ENCODE assay signal across 22 cellular contexts in genomic region chr20:20895537-20895936, GRCh38.
"Had no signal": no experiment of that assay in that cellular context is flagged by ENCODE, and none has a peak within 500 bp of the region (broad histone marks: within the 10 kb centered on the region; RNA-seq: fewer than 3 reads in every experiment).

No MANE protein-coding gene starts in this region.

- DNase-seq: cortex of kidney; dorsolateral prefrontal cortex; effector CD8-positive, alpha-beta T cell; heart right ventricle; islet precursor cell; left cardiac atrium; mesenchymal stem cell; midbrain; retina; spleen; stimulated activated CD4-positive, alpha-beta T cell treated with anti-CD3 and anti-CD28 coated beads, Interleukin-15, amount 100 ng/mL, for 24 hours; stimulated activated CD4-positive, alpha-beta T cell treated with anti-CD3 and anti-CD28 coated beads, Interleukin-1b, Interleukin-23, amount 100 ng/mL, for 48 hours; stimulated activated CD4-positive, alpha-beta T cell treated with anti-CD3 and anti-CD28 coated beads, Interleukin-4, amount 100 ng/mL, for 24 hours; tibial artery; uterus had no signal

- H3K36me3 Mint-ChIP-seq: stimulated activated memory B cell treated with anti-CD40 and anti-IgM and Interleukin-4, amounts not matched to agents 10 μg/mL and 1 μg/mL and 100 μg/mL, for 72 hours had no signal

- H3K79me2 ChIP-seq: parathyroid adenoma had no signal

- H3K4me3 Mint-ChIP-seq: nephron; stimulated activated memory B cell treated with anti-CD40 and anti-IgM and Interleukin-4, amounts not matched to agents 10 μg/mL and 1 μg/mL and 100 μg/mL, for 72 hours; stimulated activated naive CD8-positive, alpha-beta T cell treated with anti-CD3 and anti-CD28 coated beads, Interleukin-15, Interleukin-2, amounts not matched to agents 100 ng/mL and 50 ng/mL, for 24 hours had no signal

- H2AFZ ChIP-seq: parathyroid adenoma had no signal

- H3K27ac Mint-ChIP-seq: nephron; stimulated activated memory B cell treated with anti-CD40 and anti-IgM and Interleukin-4, amounts not matched to agents 10 μg/mL and 1 μg/mL and 100 μg/mL, for 72 hours; stimulated activated naive CD8-positive, alpha-beta T cell treated with anti-CD3 and anti-CD28 coated beads, Interleukin-15, Interleukin-2, amounts not matched to agents 100 ng/mL and 50 ng/mL, for 24 hours had no signal

- H3K9me3 ChIP-seq: prostate gland, spleen, tibial artery, upper lobe of left lung, uterus had no signal

- H3K9me3 Mint-ChIP-seq: stimulated activated naive CD8-positive, alpha-beta T cell treated with anti-CD3 and anti-CD28 coated beads, Interleukin-15, Interleukin-2, amounts not matched to agents 100 ng/mL and 50 ng/mL, for 24 hours had no signal

- H3K4me3 ChIP-seq: dorsolateral prefrontal cortex, heart right ventricle, lung, prostate gland, spleen, tibial artery, upper lobe of left lung, uterus had no signal

- H3K27ac ChIP-seq: dorsolateral prefrontal cortex, heart right ventricle, parathyroid adenoma, prostate gland, spleen, tibial artery, upper lobe of left lung, uterus had no signal

- H3K27me3 ChIP-seq: tibial artery, upper lobe of left lung, uterus had no signal

- H3K4me1 Mint-ChIP-seq: stimulated activated memory B cell treated with anti-CD40 and anti-IgM and Interleukin-4, amounts not matched to agents 10 μg/mL and 1 μg/mL and 100 μg/mL, for 72 hours had no signal

- H3K36me3 ChIP-seq: heart right ventricle, prostate gland, spleen, tibial artery, upper lobe of left lung, uterus had no signal

- H3K4me1 ChIP-seq: parathyroid adenoma, prostate gland, spleen, tibial artery, uterus had no signal
